13 cellular contexts compared by ENCODE assay signal in the genomic region with DNA sequence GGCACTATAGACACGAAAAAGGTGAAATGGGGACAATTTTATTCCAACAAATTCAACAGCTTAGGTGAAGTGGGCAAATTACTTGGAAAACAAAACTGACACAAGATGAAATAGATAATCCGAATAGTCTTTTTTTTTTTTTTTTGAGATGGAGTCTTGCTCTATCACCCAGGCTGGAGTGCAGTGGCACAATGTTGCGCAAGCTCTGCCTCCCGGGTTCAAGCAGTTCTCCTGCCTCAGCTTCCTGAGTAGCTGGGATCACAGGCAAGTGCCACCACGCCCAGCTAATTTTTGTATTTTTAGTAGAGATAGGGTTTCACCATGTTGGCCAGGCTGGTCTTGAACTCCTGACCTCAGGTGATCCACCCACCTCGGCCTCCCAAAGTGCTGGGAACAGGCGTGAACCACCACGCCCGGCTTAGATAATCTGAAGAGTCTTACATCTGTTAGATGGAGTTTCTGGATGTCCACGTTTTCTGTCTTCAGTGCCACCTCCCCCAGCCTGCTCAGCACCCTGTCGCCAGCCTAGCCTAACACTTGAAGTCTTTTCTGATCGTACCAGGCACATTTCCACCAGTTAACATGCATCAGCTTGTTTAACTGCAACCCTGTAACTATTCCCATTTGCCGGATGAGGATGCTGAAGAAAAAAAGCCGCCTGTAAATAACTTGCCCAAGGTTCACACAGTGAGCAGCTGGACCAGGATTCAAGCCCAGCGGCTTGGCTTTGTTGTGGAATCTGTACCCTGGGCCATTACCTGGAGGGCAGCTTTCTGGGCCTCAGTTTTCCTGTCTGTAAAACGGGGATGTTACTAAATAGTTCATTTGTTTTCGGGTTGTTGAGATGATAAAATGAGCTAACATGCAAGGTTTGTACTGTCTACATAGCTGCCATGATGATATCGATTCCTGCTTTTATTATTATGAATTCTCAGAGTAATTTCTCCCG.
"Had no signal": no experiment of that assay in that cellular context is flagged by ENCODE, and none has a peak within 500 bp of the region (broad histone marks: within the 10 kb centered on the region; RNA-seq: fewer than 3 reads in every experiment).

No MANE protein-coding gene starts in this region.

- H3K9ac ChIP-seq: neural progenitor cell, parathyroid adenoma had no signal

- H3K4me3 ChIP-seq: coronary artery, neural progenitor cell, tibial nerve had no signal

- H3K4me2 ChIP-seq: neural progenitor cell had no signal

- H3K4me1 ChIP-seq: neural progenitor cell, parathyroid adenoma had no signal

- H3K27me3 ChIP-seq: neural progenitor cell, tibial nerve had no signal

- H3K27ac ChIP-seq: coronary artery, epithelial cell of prostate, neural progenitor cell, parathyroid adenoma had no signal

- H3K36me3 ChIP-seq: neural progenitor cell had no signal

- DNase-seq: activated CD4-positive, alpha-beta memory T cell treated with anti-CD3 and anti-CD28 coated beads for 36 hours; activated CD8-positive, alpha-beta memory T cell treated with anti-CD3 and anti-CD28 coated beads, Interleukin-2, amount 50 U/mL, for 48 hours; activated naive CD4-positive, alpha-beta T cell treated with Interleukin-2 at 50 U/mL for 16 hours; central memory CD4-positive, alpha-beta T cell; effector CD4-positive, alpha-beta T cell; hypothalamus; kidney glomerular epithelial cell; retina had no signal
